9 cellular contexts compared by ENCODE assay signal in genomic region chr3:46488735-46489361, GRCh38. TPM values are rescaled to one million over a fixed set of nuclear protein-coding genes. Genes with fewer than 3 reads are reported as not detected.
DNase-seq lines count a peak whose midpoint lies in the region; ATAC-seq and TF ChIP-seq lines count a peak whose summit lies in the region.
"Had no signal": no experiment of that assay in that cellular context is flagged by ENCODE, and none has a peak within 500 bp of the region (broad histone marks: within the 10 kb centered on the region; RNA-seq: fewer than 3 reads in every experiment).

No MANE protein-coding gene starts in this region.

- intact Hi-C loops in Calu3 (cut with micrococcal nuclease; ENCODE audit: unreplicated experiment): loop anchor here (1.0 to 2.0 kb wide), 2 partner anchors 69 to 144 kb away; no protein-coding TSS in a partner anchor
- intact Hi-C loops in naive thymus-derived CD4-positive, alpha-beta T cell (cut with micrococcal nuclease): loop anchor here (1.0 to 2.0 kb wide), 6 partner anchors 7 to 204 kb away; partner anchors contain the start of genes ALS2CL (in 1 of the 2) and LRRC2 (in 1 of the 2)

- H3K4me3 ChIP-seq in naive thymus-derived CD4-positive, alpha-beta T cell (ENCODE audit: low read length): peak overlapping the region; percentile 54

- peaks cover 11% of the 10 kb centered on the region for H3K4me1 Mint-ChIP-seq in Calu3 (ENCODE audit: low read depth, unreplicated experiment)
- peaks cover 10 to 21% (median 18%) of the 10 kb centered on the region in 7 donors for H3K4me1 Mint-ChIP-seq in naive thymus-derived CD4-positive, alpha-beta T cell

- no peak overlapping the region for H3K27ac ChIP-seq in naive thymus-derived CD4-positive, alpha-beta T cell (ENCODE audit: low read depth, low read length)

- H3K4me1 ChIP-seq in naive thymus-derived CD4-positive, alpha-beta T cell (ENCODE audit: control insufficient read depth in 2 of 2, insufficient read depth in 2 of 2, low read length in 2 of 2): peaks cover 7 to 15% of the 10 kb centered on the region in 2 donors

- peak; percentile 95 for TF ChIP-seq CTCF in Calu3 (IDR thresholded peaks at IDR 0.05; ENCODE audit: unreplicated experiment)

- POLR2A ChIA-PET in naive thymus-derived CD4-positive, alpha-beta T cell (lab: Charles Lee): interaction anchor here (0.6 to 2.9 kb wide), 6 partner anchors 37 to 140 kb away, joined by 3 to 21 read pairs (median 12); no protein-coding TSS in a partner anchor

- H3K27ac Mint-ChIP-seq in Calu3 (ENCODE audit: unreplicated experiment): peak overlapping the region; percentile 12
- peak overlapping the region in 6 of 9 donors; percentile 7 to 77 (median 56) for H3K27ac Mint-ChIP-seq in naive thymus-derived CD4-positive, alpha-beta T cell

- peak; percentile 96 for DNase-seq in Calu3
- DNase-seq in HuH-7 (ENCODE audit: low spot score): peak; percentile 98
- peak; percentile 29 for DNase-seq in OCI-M2 (lab: John Stamatoyannopoulos, UW; ENCODE audit: unreplicated experiment)
- peak; percentile 89 for DNase-seq in activated T-cell treated with anti-CD3 and anti-CD28 coated beads for 48 hours (ENCODE audit: low read depth)
- DNase-seq in naive thymus-derived CD4-positive, alpha-beta T cell: peak; percentile 82 to 92 (median 89)
- DNase-seq in stimulated activated CD8-positive, alpha-beta memory T cell treated with anti-CD3 and anti-CD28 coated beads, Interleukin-7, amount 100 ng/mL, for 48 hours (ENCODE audit: extremely low read depth in 1 of 2, low read depth in 1 of 2): peak; percentile 75 to 91

- no peaks in the 10 kb centered on the region for H3K27me3 ChIP-seq in naive thymus-derived CD4-positive, alpha-beta T cell (ENCODE audit: control insufficient read depth in 2 of 2, insufficient read depth in 2 of 2, low read length in 2 of 2)

- no peaks in the 10 kb centered on the region for H3K9me3 Mint-ChIP-seq in Calu3 (ENCODE audit: low read depth, unreplicated experiment)
- H3K9me3 Mint-ChIP-seq in naive thymus-derived CD4-positive, alpha-beta T cell: no peaks in the 10 kb centered on the region

- ATAC-seq in GM21447 (IDR thresholded peaks at IDR 0.05; ENCODE audit: unreplicated experiment): peak; percentile 95
- peak; percentile 99 for ATAC-seq in esophagus mucosa
- ATAC-seq in naive thymus-derived CD4-positive, alpha-beta T cell: peak; percentile 99

- H3K9me3 ChIP-seq in naive thymus-derived CD4-positive, alpha-beta T cell (ENCODE audit: control insufficient read depth in 2 of 3, low read length in 3 of 3): no peaks in the 10 kb centered on the region

- CTCF ChIA-PET in Calu3 (lab: Charles Lee): interaction anchor here (0.5 to 2.7 kb wide), 20 partner anchors 9 to 212 kb away, joined by 3 to 81 read pairs (median 4); partner anchors contain the start of gene TMIE
- CTCF ChIA-PET in naive thymus-derived CD4-positive, alpha-beta T cell (lab: Charles Lee): interaction anchor here (0.6 to 7.6 kb wide), 28 partner anchors 8 to 212 kb away, joined by 3 to 197 read pairs (median 4); partner anchors contain the start of gene RTP3

- H3K36me3 Mint-ChIP-seq in Calu3 (ENCODE audit: insufficient read depth, unreplicated experiment): no peaks in the 10 kb centered on the region
- H3K36me3 Mint-ChIP-seq in naive thymus-derived CD4-positive, alpha-beta T cell: no peaks in the 10 kb centered on the region

- no TSS peak for BruUV-seq in Calu3 (replicated peaks; lab: Mats Ljungman, UMichigan)

- H3K4me3 Mint-ChIP-seq in Calu3 (ENCODE audit: low read depth, unreplicated experiment): peak overlapping the region; percentile 41
- H3K4me3 Mint-ChIP-seq in naive thymus-derived CD4-positive, alpha-beta T cell: peak overlapping the region; percentile 38 to 82 (median 68)

- peaks cover 1% of the 10 kb centered on the region for H3K27me3 Mint-ChIP-seq in Calu3 (ENCODE audit: unreplicated experiment)
- H3K27me3 Mint-ChIP-seq in naive thymus-derived CD4-positive, alpha-beta T cell: peaks cover 0 to 31% (median 0%) of the 10 kb centered on the region in 5 donors

- H3K36me3 ChIP-seq in naive thymus-derived CD4-positive, alpha-beta T cell (ENCODE audit: control insufficient read depth in 2 of 3, insufficient read depth in 3 of 3, low read length in 3 of 3): no peaks in the 10 kb centered on the region

RNA-seq across cellular contexts. Expression of gene RTP3, which starts 8.9 kb away (rescaled TPM):
- total RNA-seq in Calu3 (2022): not detected in 2 replicates
- total RNA-seq in esophagus mucosa: not detected
- total RNA-seq in naive thymus-derived CD4-positive, alpha-beta T cell: not detected
- not detected for polyA plus RNA-seq in naive thymus-derived CD4-positive, alpha-beta T cell
- polyA plus RNA-seq: esophagus had no signal

RNA-seq across cellular contexts. Expression of gene LTF, which starts 24.1 kb away (rescaled TPM):
- total RNA-seq in Calu3 (2022) (not detected in 2 replicates), esophagus mucosa (108 TPM)
- under 1 TPM in 1 of 5 experiments, not detected in 4; 0.78 TPM for total RNA-seq in naive thymus-derived CD4-positive, alpha-beta T cell
- polyA plus RNA-seq in naive thymus-derived CD4-positive, alpha-beta T cell: not detected

Comparison
In these comparisons a context has a peak if more than half of its experiments do, and no peak if none do; other contexts are left out.
1. DNase-seq: peak in every context shown above with its lines; median percentile 98 in HuH-7; 96 in Calu3; 89 in activated T-cell treated with anti-CD3 and anti-CD28 coated beads for 48 hours; 89 in naive thymus-derived CD4-positive, alpha-beta T cell; 83 in stimulated activated CD8-positive, alpha-beta memory T cell treated with anti-CD3 and anti-CD28 coated beads, Interleukin-7, amount 100 ng/mL, for 48 hours; 29 in OCI-M2.
2. RNA of gene LTF, which starts 24.1 kb away (total RNA-seq): 108 TPM in esophagus mucosa (single experiment); not detected in Calu3 and 0.78 TPM in naive thymus-derived CD4-positive, alpha-beta T cell; every median in the first group is over 10 times any median in the second.
3. Peak in every context shown above with its lines, with median percentiles within 50 percentile points of each other: ATAC-seq.